ENCODE assay signal across 29 cellular contexts in the genomic region with DNA sequence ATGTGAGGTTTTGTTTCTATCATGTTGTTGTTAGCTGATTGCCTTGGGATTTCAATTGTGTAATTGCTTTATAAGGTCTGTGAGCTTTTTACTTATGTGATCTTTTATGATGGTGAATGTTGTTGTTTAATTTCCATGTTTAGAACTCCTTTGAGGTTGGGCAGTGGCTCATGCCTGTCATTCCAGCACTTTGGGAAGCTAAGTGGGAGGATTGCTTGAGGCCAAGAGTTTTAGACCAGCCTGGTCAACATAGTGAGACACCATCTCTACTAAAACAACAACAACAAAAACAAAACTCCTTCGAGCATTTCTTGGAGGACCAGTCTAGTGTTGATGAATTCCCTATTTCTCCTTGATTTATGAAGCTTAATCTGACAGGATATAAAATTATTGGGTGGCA.
"Had no signal": no experiment of that assay in that cellular context is flagged by ENCODE, and none has a peak within 500 bp of the region (broad histone marks: within the 10 kb centered on the region; RNA-seq: fewer than 3 reads in every experiment).

No MANE protein-coding gene starts in this region.

- H3K36me3 ChIP-seq: brain microvascular endothelial cell, cardiac muscle cell, MG63 had no signal

- H3K27me3 ChIP-seq: brain microvascular endothelial cell, cardiac muscle cell, MG63 had no signal

- H3K27ac ChIP-seq: brain microvascular endothelial cell, cardiac muscle cell, VCaP had no signal

- H3K9me3 ChIP-seq: MG63 had no signal

- DNase-seq: activated B cell treated with CpG ODN at 0.5 μM for 24 hours; activated CD4-positive, alpha-beta memory T cell treated with anti-CD3 and anti-CD28 coated beads for 36 hours; activated CD4-positive, alpha-beta T cell treated with anti-CD3 and anti-CD28 coated beads for 4 hours; activated CD4-positive, alpha-beta T cell treated with anti-CD3 and anti-CD28 coated beads, Interleukin-2, amount 50 U/mL, for 1 hour; activated CD4-positive, CD25-positive, alpha-beta regulatory T cell treated with anti-CD3 and anti-CD28 coated beads, Interleukin-2, amount 50 U/mL, for 72 hours; activated CD8-positive, alpha-beta memory T cell treated with anti-CD3 and anti-CD28 coated beads, Interleukin-2, amount 50 U/mL, for 4 hours; activated naive CD4-positive, alpha-beta T cell treated with anti-CD3 and anti-CD28 coated beads, Interleukin-2, amount 10 ng/mL, durations not matched to agents 7 days and 5 days; activated naive CD8-positive, alpha-beta T cell treated with anti-CD3 and anti-CD28 coated beads, Interleukin-2, amount 50 U/mL, for 24 hours; activated T-cell treated with anti-CD3 and anti-CD28 coated beads for 4 hours; activated T-cell treated with anti-CD3 and anti-CD28 coated beads, Interleukin-2, amount 50 U/mL, for 4 hours; amniotic stem cell; aorta; brain microvascular endothelial cell; Kasumi-1; MG63; NCI-H1048; NCI-H1436 treated with DMSO at 0.1 percent for 48 hours; NCI-H1694 treated with DMSO at 0.1 percent for 48 hours; NCI-H2029; NCI-H345; NCI-H524 treated with DMSO at 0.1 percent for 48 hours; RPMI8226; SIG-M5; T-cell; T-helper 17 cell had no signal

- H3K4me3 ChIP-seq: cardiac muscle cell, MG63 had no signal

- ATAC-seq: activated naive CD8-positive, alpha-beta T cell treated with anti-CD3 and anti-CD28 coated beads, Interleukin-2, amount 50 U/mL, for 24 hours; activated T-cell treated with anti-CD3 and anti-CD28 coated beads, Interleukin-2, amount 50 U/mL, for 4 hours; Panc1; SK-N-SH treated with all-trans-retinoic acid at 6 μM for 48 hours; T-cell; T-helper 17 cell had no signal
